ENCODE assay signal across 28 cellular contexts in genomic region chr14:47872588-47872987, GRCh38.
"Had no signal": no experiment of that assay in that cellular context is flagged by ENCODE, and none has a peak within 500 bp of the region (broad histone marks: within the 10 kb centered on the region; RNA-seq: fewer than 3 reads in every experiment).

No MANE protein-coding gene starts in this region.

- H3K27me3 ChIP-seq: brain microvascular endothelial cell, dorsolateral prefrontal cortex, esophagus muscularis mucosa, foreskin keratinocyte, gastrocnemius medialis, heart left ventricle had no signal

- H3K4me3 ChIP-seq: coronary artery, dorsolateral prefrontal cortex, esophagus muscularis mucosa, gastrocnemius medialis, heart left ventricle had no signal

- H3K27ac ChIP-seq: brain microvascular endothelial cell, coronary artery, dorsolateral prefrontal cortex, esophagus muscularis mucosa, foreskin keratinocyte, gastrocnemius medialis, heart left ventricle had no signal

- H3K36me3 Mint-ChIP-seq: activated naive CD4-positive, alpha-beta T cell treated with anti-CD3 and anti-CD28 coated beads, Interleukin-2, amount 10 ng/mL, durations not matched to agents 7 days and 5 days; activated naive CD8-positive, alpha-beta T cell had no signal

- DNase-seq: activated CD4-positive, alpha-beta memory T cell treated with anti-CD3 and anti-CD28 coated beads, Interleukin-2, amount 10 ng/mL, durations not matched to agents 7 days and 5 days; activated CD4-positive, alpha-beta T cell treated with anti-CD3 and anti-CD28 coated beads for 1 hour; activated CD4-positive, alpha-beta T cell treated with anti-CD3 and anti-CD28 coated beads for 4 hours; activated CD4-positive, alpha-beta T cell treated with anti-CD3 and anti-CD28 coated beads, Interleukin-2, amount 10 ng/mL, durations not matched to agents 7 days and 5 days; activated CD4-positive, alpha-beta T cell treated with anti-CD3 and anti-CD28 coated beads, Interleukin-2, amount 50 U/mL, for 4 hours; activated CD8-positive, alpha-beta memory T cell treated with anti-CD3 and anti-CD28 coated beads, Interleukin-2, amount 50 U/mL, for 48 hours; activated gamma-delta T cell; activated naive CD4-positive, alpha-beta T cell; activated naive CD4-positive, alpha-beta T cell treated with anti-CD3 and anti-CD28 coated beads, Interleukin-2, amount 10 ng/mL, durations not matched to agents 7 days and 5 days; activated T-cell treated with anti-CD3 and anti-CD28 coated beads for 4 hours; activated T-cell treated with anti-CD3 and anti-CD28 coated beads, Interleukin-2, amount 50 U/mL, for 24 hours; activated T-cell treated with anti-CD3 and anti-CD28 coated beads, Interleukin-2, amount 50 U/mL, for 72 hours; amniotic stem cell; anterior cingulate cortex; brain microvascular endothelial cell; dorsolateral prefrontal cortex; effector memory CD4-positive, alpha-beta T cell; erythroblast; foreskin keratinocyte; gastrocnemius medialis; glutamatergic neuron; heart left ventricle; T-helper 2 cell had no signal

- H3K27ac Mint-ChIP-seq: activated CD4-positive, alpha-beta memory T cell treated with anti-CD3 and anti-CD28 coated beads, Interleukin-2, amount 10 ng/mL, durations not matched to agents 7 days and 5 days; activated CD4-positive, alpha-beta T cell treated with anti-CD3 and anti-CD28 coated beads, Interleukin-2, amount 10 ng/mL, durations not matched to agents 7 days and 5 days; activated naive CD4-positive, alpha-beta T cell treated with anti-CD3 and anti-CD28 coated beads, Interleukin-2, amount 10 ng/mL, durations not matched to agents 7 days and 5 days; activated naive CD8-positive, alpha-beta T cell; activated T-cell treated with anti-CD3 and anti-CD28 coated beads, Interleukin-2, amount 50 U/mL, for 24 hours; activated T-cell treated with anti-CD3 and anti-CD28 coated beads, Interleukin-2, amount 50 U/mL, for 72 hours; dendritic cell treated with granulocyte-macrophage colony-stimulating factor and Interleukin-4, amounts not matched to agents 40 ng/mL and 50 ng/mL, for 4 days had no signal

- H3K4me1 ChIP-seq: esophagus muscularis mucosa, foreskin keratinocyte, gastrocnemius medialis, heart left ventricle had no signal

- H3K27me3 Mint-ChIP-seq: activated CD4-positive, alpha-beta memory T cell treated with anti-CD3 and anti-CD28 coated beads, Interleukin-2, amount 10 ng/mL, durations not matched to agents 7 days and 5 days; activated CD4-positive, alpha-beta T cell treated with anti-CD3 and anti-CD28 coated beads, Interleukin-2, amount 10 ng/mL, durations not matched to agents 7 days and 5 days; activated naive CD4-positive, alpha-beta T cell treated with anti-CD3 and anti-CD28 coated beads, Interleukin-2, amount 10 ng/mL, durations not matched to agents 7 days and 5 days; activated naive CD8-positive, alpha-beta T cell; activated T-cell treated with anti-CD3 and anti-CD28 coated beads, Interleukin-2, amount 50 U/mL, for 24 hours; central memory CD8-positive, alpha-beta T cell; dendritic cell treated with granulocyte-macrophage colony-stimulating factor and Interleukin-4, amounts not matched to agents 40 ng/mL and 50 ng/mL, for 4 days had no signal

- H3K4me3 Mint-ChIP-seq: activated CD4-positive, alpha-beta memory T cell treated with anti-CD3 and anti-CD28 coated beads, Interleukin-2, amount 10 ng/mL, durations not matched to agents 7 days and 5 days; activated CD4-positive, alpha-beta T cell treated with anti-CD3 and anti-CD28 coated beads, Interleukin-2, amount 10 ng/mL, durations not matched to agents 7 days and 5 days; activated naive CD4-positive, alpha-beta T cell treated with anti-CD3 and anti-CD28 coated beads, Interleukin-2, amount 10 ng/mL, durations not matched to agents 7 days and 5 days; activated naive CD8-positive, alpha-beta T cell; activated T-cell treated with anti-CD3 and anti-CD28 coated beads, Interleukin-2, amount 50 U/mL, for 24 hours; activated T-cell treated with anti-CD3 and anti-CD28 coated beads, Interleukin-2, amount 50 U/mL, for 72 hours; central memory CD8-positive, alpha-beta T cell; dendritic cell treated with granulocyte-macrophage colony-stimulating factor and Interleukin-4, amounts not matched to agents 40 ng/mL and 50 ng/mL, for 4 days had no signal

- ATAC-seq: activated T-cell treated with anti-CD3 and anti-CD28 coated beads, Interleukin-2, amount 50 U/mL, for 72 hours; foreskin keratinocyte; gastrocnemius medialis; heart left ventricle had no signal

- H3K9me3 ChIP-seq: esophagus muscularis mucosa, gastrocnemius medialis had no signal

- H3K36me3 ChIP-seq: brain microvascular endothelial cell, esophagus muscularis mucosa, gastrocnemius medialis, heart left ventricle had no signal

- H3K4me1 Mint-ChIP-seq: activated CD4-positive, alpha-beta memory T cell treated with anti-CD3 and anti-CD28 coated beads, Interleukin-2, amount 10 ng/mL, durations not matched to agents 7 days and 5 days; activated CD4-positive, alpha-beta T cell treated with anti-CD3 and anti-CD28 coated beads, Interleukin-2, amount 10 ng/mL, durations not matched to agents 7 days and 5 days; activated naive CD4-positive, alpha-beta T cell treated with anti-CD3 and anti-CD28 coated beads, Interleukin-2, amount 10 ng/mL, durations not matched to agents 7 days and 5 days; central memory CD8-positive, alpha-beta T cell had no signal

- H3K9me3 Mint-ChIP-seq: central memory CD8-positive, alpha-beta T cell had no signal
